In the genomic region with DNA sequence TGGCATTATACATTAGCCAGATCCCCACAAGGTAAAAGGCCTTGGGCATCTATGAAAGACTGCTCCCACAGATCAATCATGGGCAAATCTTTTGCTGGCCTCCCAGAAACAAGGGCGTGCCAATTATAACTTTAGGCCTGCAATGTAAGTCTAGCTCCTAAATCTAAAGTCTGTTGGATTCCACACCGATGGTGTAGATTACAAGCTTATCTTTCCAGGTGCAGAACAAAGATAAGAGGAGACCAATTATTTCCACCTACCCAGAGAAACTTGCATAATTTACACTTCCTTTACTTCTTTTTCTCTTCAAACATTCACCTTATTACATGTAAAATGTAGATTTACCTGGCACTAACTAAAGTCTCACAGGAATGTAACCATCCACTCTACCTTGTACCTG, we compare ENCODE assay signal across 28 cellular contexts.
"Had no signal": no experiment of that assay in that cellular context is flagged by ENCODE, and none has a peak within 500 bp of the region (broad histone marks: within the 10 kb centered on the region; RNA-seq: fewer than 3 reads in every experiment).

No MANE protein-coding gene starts in this region.

- H3K36me3 ChIP-seq: neural progenitor cell, ovary, right lobe of liver, sigmoid colon, stomach, thoracic aorta, thyroid gland, tibial nerve, upper lobe of right lung, vagina had no signal

- H3K79me2 ChIP-seq: parathyroid adenoma had no signal

- H3K9me3 ChIP-seq: ovary, psoas muscle, right lobe of liver, sigmoid colon, stomach, thoracic aorta, thyroid gland, upper lobe of right lung, vagina had no signal

- H3K4me3 ChIP-seq: neural progenitor cell, ovary, psoas muscle, right lobe of liver, sigmoid colon, stomach, thoracic aorta, thyroid gland, tibial nerve, upper lobe of right lung, vagina had no signal

- H3K4me2 ChIP-seq: neural progenitor cell had no signal

- H3K4me1 Mint-ChIP-seq: natural killer cell; neural progenitor cell; stimulated activated effector memory CD8-positive, alpha-beta T cell treated with anti-CD3 and anti-CD28 coated beads, Interleukin-12 subunit alpha, Interleukin-12 subunit beta, amount 100 ng/mL, for 72 hours; stimulated activated naive B cell treated with anti-CD40 and anti-IgM and Interleukin-4, amounts not matched to agents 10 μg/mL and 1 μg/mL and 100 μg/mL, for 72 hours had no signal

- H3K4me1 ChIP-seq: neural progenitor cell, parathyroid adenoma, psoas muscle, sigmoid colon, thyroid gland, tibial nerve, upper lobe of right lung, vagina had no signal

- H2AFZ ChIP-seq: neural progenitor cell, parathyroid adenoma had no signal

- H3K27ac Mint-ChIP-seq: natural killer cell; nephron; neural progenitor cell; progenitor cell of endocrine pancreas; stimulated activated effector memory CD8-positive, alpha-beta T cell treated with anti-CD3 and anti-CD28 coated beads, Interleukin-12 subunit alpha, Interleukin-12 subunit beta, amount 100 ng/mL, for 72 hours; stimulated activated naive B cell treated with anti-CD40 and anti-IgM and Interleukin-4, amounts not matched to agents 10 μg/mL and 1 μg/mL and 100 μg/mL, for 72 hours; stimulated activated naive CD8-positive, alpha-beta T cell treated with anti-CD3 and anti-CD28 coated beads, Interleukin-15, Interleukin-2, amounts not matched to agents 100 ng/mL and 50 ng/mL, for 24 hours; type B pancreatic cell had no signal

- H3K9ac ChIP-seq: neural progenitor cell, parathyroid adenoma had no signal

- H3K36me3 Mint-ChIP-seq: natural killer cell; neural progenitor cell; stimulated activated effector memory CD8-positive, alpha-beta T cell treated with anti-CD3 and anti-CD28 coated beads, Interleukin-12 subunit alpha, Interleukin-12 subunit beta, amount 100 ng/mL, for 72 hours; stimulated activated naive B cell treated with anti-CD40 and anti-IgM and Interleukin-4, amounts not matched to agents 10 μg/mL and 1 μg/mL and 100 μg/mL, for 72 hours had no signal

- FAIRE-seq: small intestine had no signal

- H3K27me3 Mint-ChIP-seq: progenitor cell of endocrine pancreas; stimulated activated naive B cell treated with anti-CD40 and anti-IgM and Interleukin-4, amounts not matched to agents 10 μg/mL and 1 μg/mL and 100 μg/mL, for 72 hours; stimulated activated naive CD8-positive, alpha-beta T cell treated with anti-CD3 and anti-CD28 coated beads, Interleukin-15, Interleukin-2, amounts not matched to agents 100 ng/mL and 50 ng/mL, for 24 hours; type B pancreatic cell had no signal

- H3K4me3 Mint-ChIP-seq: natural killer cell; nephron; neural progenitor cell; stimulated activated effector memory CD8-positive, alpha-beta T cell treated with anti-CD3 and anti-CD28 coated beads, Interleukin-12 subunit alpha, Interleukin-12 subunit beta, amount 100 ng/mL, for 72 hours; stimulated activated naive B cell treated with anti-CD40 and anti-IgM and Interleukin-4, amounts not matched to agents 10 μg/mL and 1 μg/mL and 100 μg/mL, for 72 hours; stimulated activated naive CD8-positive, alpha-beta T cell treated with anti-CD3 and anti-CD28 coated beads, Interleukin-15, Interleukin-2, amounts not matched to agents 100 ng/mL and 50 ng/mL, for 24 hours; type B pancreatic cell had no signal

- DNase-seq: natural killer cell; occipital lobe; ovary; posterior cingulate gyrus; psoas muscle; right cardiac atrium; right lobe of liver; sigmoid colon; small intestine; stimulated activated CD4-positive, alpha-beta T cell treated with anti-CD3 and anti-CD28 coated beads, Interleukin-15, amount 100 ng/mL, for 24 hours; stimulated activated CD4-positive, alpha-beta T cell treated with anti-CD3 and anti-CD28 coated beads, Interleukin-2, amount 100 ng/mL, for 24 hours; stimulated activated CD4-positive, alpha-beta T cell treated with anti-CD3 and anti-CD28 coated beads, Interleukin-2, amount 100 ng/mL, for 48 hours; stimulated activated CD4-positive, alpha-beta T cell treated with anti-CD3 and anti-CD28 coated beads, Interleukin-4, amount 100 ng/mL, for 24 hours; stimulated activated naive B cell treated with anti-CD40 and anti-IgM and Interleukin-4, amounts not matched to agents 10 μg/mL and 1 μg/mL and 100 μg/mL, for 72 hours; stimulated activated naive CD4-positive, alpha-beta T cell treated with Interleukin-2 at 50 U/mL for 16 hours; stomach; thyroid gland; upper lobe of right lung had no signal

- H3K27me3 ChIP-seq: neural progenitor cell, ovary, right lobe of liver, sigmoid colon, stomach, thyroid gland, tibial nerve, upper lobe of right lung, vagina had no signal

- ATAC-seq: natural killer cell; psoas muscle; right cardiac atrium; right lobe of liver; stimulated activated effector memory CD8-positive, alpha-beta T cell treated with anti-CD3 and anti-CD28 coated beads, Interleukin-12 subunit alpha, Interleukin-12 subunit beta, amount 100 ng/mL, for 72 hours; stimulated activated naive B cell treated with anti-CD40 and anti-IgM and Interleukin-4, amounts not matched to agents 10 μg/mL and 1 μg/mL and 100 μg/mL, for 72 hours; upper lobe of right lung had no signal

- H3K27ac ChIP-seq: neural progenitor cell, ovary, parathyroid adenoma, psoas muscle, right lobe of liver, sigmoid colon, stomach, thoracic aorta, thyroid gland, tibial nerve, upper lobe of right lung, vagina had no signal

- H3K9me3 Mint-ChIP-seq: stimulated activated naive B cell treated with anti-CD40 and anti-IgM and Interleukin-4, amounts not matched to agents 10 μg/mL and 1 μg/mL and 100 μg/mL, for 72 hours; stimulated activated naive CD8-positive, alpha-beta T cell treated with anti-CD3 and anti-CD28 coated beads, Interleukin-15, Interleukin-2, amounts not matched to agents 100 ng/mL and 50 ng/mL, for 24 hours had no signal
